ENCODE assay signal across 7 cellular contexts in the genomic region with DNA sequence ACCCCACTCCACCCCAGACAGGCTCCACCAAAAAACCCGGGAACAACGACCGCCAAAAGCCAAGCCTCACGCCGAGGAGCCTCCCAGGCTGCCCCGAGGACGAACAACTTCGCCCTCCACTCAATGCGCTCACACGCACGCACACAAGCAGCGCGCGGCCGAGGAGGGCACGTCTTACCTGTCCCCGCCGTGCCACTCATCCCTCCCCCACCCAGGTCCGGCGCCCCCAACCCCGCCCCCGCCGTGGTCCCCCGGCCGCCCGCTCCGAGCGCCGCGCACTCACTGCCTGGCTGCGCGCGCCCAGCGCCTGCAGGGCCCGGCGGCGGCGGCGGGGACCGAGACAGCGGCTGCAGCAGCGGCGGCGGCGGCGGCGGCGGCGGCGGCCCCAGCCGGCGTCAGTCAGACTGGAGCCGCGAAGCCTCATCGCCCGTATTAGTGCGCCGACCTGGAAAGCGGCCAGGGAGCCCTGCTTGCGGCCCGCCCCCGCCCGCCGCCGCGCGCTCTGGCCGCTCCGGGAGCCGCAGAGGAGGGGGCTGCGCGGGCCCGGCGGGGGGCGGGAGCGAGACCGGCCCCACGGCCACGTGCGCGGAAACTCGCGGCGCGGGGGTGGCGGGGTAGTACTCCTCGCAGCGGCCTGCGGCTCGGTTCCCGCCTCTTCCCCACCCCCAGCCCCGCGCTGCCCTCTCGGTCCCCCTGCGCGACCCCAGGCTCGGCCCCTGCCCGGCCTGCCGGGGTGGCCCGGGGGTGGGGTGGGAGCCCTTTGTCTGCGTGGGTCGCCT. TPM values are rescaled to one million over a fixed set of nuclear protein-coding genes. Genes with fewer than 3 reads are reported as not detected.
DNase-seq lines count a peak whose midpoint lies in the region; ATAC-seq and TF ChIP-seq lines count a peak whose summit lies in the region.

A gene (minus strand): TSS at position 406 of the 779 bp plus-strand sequence. CDS start 40,549 bp downstream, outside the sequence.

- H3K27ac ChIP-seq in GM23248 = peak within 1 kb of the TSS; percentile 87
- peak within 1 kb of the TSS; percentile 45 for H3K27ac ChIP-seq in fibroblast of lung (ENCODE audit: insufficient read depth, low read length)
- peak within 1 kb of the TSS; percentile 71 for H3K27ac ChIP-seq in muscle layer of duodenum (ENCODE audit: low read length)

- in situ Hi-C loops in G401 (cut with HindIII; ENCODE audit: low sequenced_read_pairs) = no loop called here
- in situ Hi-C loops in GM23248 (cut with MboI) = no loop called here

- H3K4me2 ChIP-seq in GM23248 (ENCODE audit: unreplicated experiment) (peak within 1 kb of the TSS; percentile 85), fibroblast of lung (ENCODE audit: extremely low read depth, insufficient read depth, low read length) (peak within 1 kb of the TSS; percentile 88)

- H4K20me1 ChIP-seq in GM23248 (ENCODE audit: insufficient read depth) = no peaks in the 10 kb centered on the region
- no peaks in the 10 kb centered on the region for H4K20me1 ChIP-seq in fibroblast of lung (ENCODE audit: control insufficient read depth, extremely low read depth, insufficient read depth, low read length)

- peaks cover 11% of the 10 kb centered on the region for H3K4me1 Mint-ChIP-seq in WTC11

- WGBS in GM23248 (ENCODE audit: low coverage in 1 of 2, low lambda C conversion rate in 2 of 2, missing lambda C conversion rate in 2 of 2), 2 experiments = 1 to 20% methylated on average over 1 to 60 of the region's 102 CpGs

- H3K9me2 ChIP-seq in GM23248 (ENCODE audit: insufficient read depth) = no peaks in the 10 kb centered on the region

- H3K27ac Mint-ChIP-seq in WTC11 = no peak within 1 kb of the TSS

- H3K27me3 ChIP-seq in GM23248 (replicated peaks; ENCODE audit: insufficient read depth) = no peaks in the 10 kb centered on the region
- no peaks in the 10 kb centered on the region for H3K27me3 ChIP-seq in fibroblast of lung (ENCODE audit: control insufficient read depth, insufficient read depth, low read length)
- no peaks in the 10 kb centered on the region for H3K27me3 ChIP-seq in muscle layer of duodenum (ENCODE audit: low read depth, low read length)

- peak within 1 kb of the TSS; percentile 89 for H3K4me3 Mint-ChIP-seq in WTC11

- CTCF ChIA-PET in WTC11 (lab: Charles Lee) = interaction anchor here (0.6 to 1.9 kb wide), 2 partner anchors 15 to 71 kb away, joined by 6 to 7 read pairs; no protein-coding TSS in a partner anchor

- peak; percentile 78 for ATAC-seq in WTC11

- peaks cover 54% of the 10 kb centered on the region for H3K27me3 Mint-ChIP-seq in WTC11 (ENCODE audit: low read depth)

- H3K4me3 ChIP-seq in GM23248 (peak within 1 kb of the TSS; percentile 89), fibroblast of lung (replicated peaks in 1 of 4; ENCODE audit: control extremely low read depth in 1 of 4, insufficient read depth in 1 of 4, low read depth in 3 of 4, low read length in 4 of 4) (peak within 1 kb of the TSS; percentile 56 to 77 (median 64)), muscle layer of duodenum (ENCODE audit: low read depth in 1 of 2, low read length in 2 of 2) (peak within 1 kb of the TSS; percentile 63 to 73)

- H3K36me3 ChIP-seq in GM23248 (ENCODE audit: low read depth) = no peaks in the 10 kb centered on the region
- H3K36me3 ChIP-seq in fibroblast of lung (ENCODE audit: control insufficient read depth, insufficient read depth, low read length) = no peaks in the 10 kb centered on the region
- no peaks in the 10 kb centered on the region for H3K36me3 ChIP-seq in muscle layer of duodenum (ENCODE audit: control insufficient read depth in 1 of 2, insufficient read depth in 2 of 2, low read length in 2 of 2)

- POLR2A ChIA-PET in WTC11 (lab: Charles Lee) = no interaction called here

- peak within 1 kb of the TSS; percentile 91 for H3K9ac ChIP-seq in GM23248
- peak within 1 kb of the TSS; percentile 59 for H3K9ac ChIP-seq in fibroblast of lung (ENCODE audit: insufficient read depth, low read length)

- no peak for TF ChIP-seq CTCF in WTC11 (IDR thresholded peaks at IDR 0.05)
- TF ChIP-seq CTCF in fibroblast of lung (conservative IDR thresholded peaks at IDR 0.05 in 1 of 2, IDR thresholded peaks at IDR 0.05 in 1 of 2; ENCODE audit: low read depth in 1 of 2, low read length in 2 of 2) = no peak

- H3F3A ChIP-seq in GM23248 (ENCODE audit: insufficient read depth) = peaks cover 28% of the 10 kb centered on the region

- peak within 1 kb of the TSS; percentile 86 for H2AFZ ChIP-seq in GM23248
- H2AFZ ChIP-seq in fibroblast of lung (ENCODE audit: low read length) = peak within 1 kb of the TSS; percentile 90

- H3K9me3 ChIP-seq in GM23248 (ENCODE audit: low read depth) = no peaks in the 10 kb centered on the region
- no peaks in the 10 kb centered on the region for H3K9me3 ChIP-seq in fibroblast of lung (ENCODE audit: control insufficient read depth, insufficient read depth, low read depth, low read length)
- no peaks in the 10 kb centered on the region for H3K9me3 ChIP-seq in muscle layer of duodenum (ENCODE audit: control insufficient read depth in 1 of 2, low read length in 2 of 2)

- peaks cover 34% of the 10 kb centered on the region for H3K79me2 ChIP-seq in GM23248 (ENCODE audit: insufficient read depth)
- H3K79me2 ChIP-seq in fibroblast of lung (ENCODE audit: control insufficient read depth, insufficient read depth, low read length) = no peaks in the 10 kb centered on the region

- H3K4me1 ChIP-seq in GM23248 (ENCODE audit: insufficient read depth) (peaks cover 18% of the 10 kb centered on the region), fibroblast of lung (ENCODE audit: control insufficient read depth, extremely low read depth, insufficient read depth, low read length) (no peaks in the 10 kb centered on the region), muscle layer of duodenum (ENCODE audit: control insufficient read depth in 1 of 2, insufficient read depth in 2 of 2, low read length in 2 of 2) (peaks cover 3 to 26% of the 10 kb centered on the region in 2 donors)

- DNase-seq in G401 (ENCODE audit: low spot score) (peak; percentile 24), GM23248 (peak; percentile 95), NCI-H1092 treated with DMSO at 0.1 percent for 48 hours (lab: John Stamatoyannopoulos, UW) (peak; percentile 66), WTC11 (ENCODE audit: low spot score) (peak; percentile 62), fibroblast of lung (ENCODE audit: low read depth in 2 of 2) (peak; percentile 59 to 69), ureter (ENCODE audit: low spot score) (peak; percentile 70)

- H3K9me3 Mint-ChIP-seq in WTC11 = no peaks in the 10 kb centered on the region

- no peaks in the 10 kb centered on the region for H3K36me3 Mint-ChIP-seq in WTC11

TF ChIP-seq in WTC11, 78 proteins besides CTCF, POLR2A, EP300 and RAD21 (continues in another document):
- TF ChIP-seq MXD4 (CRISPR knock-in tag; IDR thresholded peaks at IDR 0.05; ENCODE audit: borderline replicate concordance) = no peak
- no peak for TF ChIP-seq GRHL2 (CRISPR knock-in tag; IDR thresholded peaks at IDR 0.05; ENCODE audit: insufficient replicate concordance, severe bottlenecking)
- TF ChIP-seq, protein P1, sequence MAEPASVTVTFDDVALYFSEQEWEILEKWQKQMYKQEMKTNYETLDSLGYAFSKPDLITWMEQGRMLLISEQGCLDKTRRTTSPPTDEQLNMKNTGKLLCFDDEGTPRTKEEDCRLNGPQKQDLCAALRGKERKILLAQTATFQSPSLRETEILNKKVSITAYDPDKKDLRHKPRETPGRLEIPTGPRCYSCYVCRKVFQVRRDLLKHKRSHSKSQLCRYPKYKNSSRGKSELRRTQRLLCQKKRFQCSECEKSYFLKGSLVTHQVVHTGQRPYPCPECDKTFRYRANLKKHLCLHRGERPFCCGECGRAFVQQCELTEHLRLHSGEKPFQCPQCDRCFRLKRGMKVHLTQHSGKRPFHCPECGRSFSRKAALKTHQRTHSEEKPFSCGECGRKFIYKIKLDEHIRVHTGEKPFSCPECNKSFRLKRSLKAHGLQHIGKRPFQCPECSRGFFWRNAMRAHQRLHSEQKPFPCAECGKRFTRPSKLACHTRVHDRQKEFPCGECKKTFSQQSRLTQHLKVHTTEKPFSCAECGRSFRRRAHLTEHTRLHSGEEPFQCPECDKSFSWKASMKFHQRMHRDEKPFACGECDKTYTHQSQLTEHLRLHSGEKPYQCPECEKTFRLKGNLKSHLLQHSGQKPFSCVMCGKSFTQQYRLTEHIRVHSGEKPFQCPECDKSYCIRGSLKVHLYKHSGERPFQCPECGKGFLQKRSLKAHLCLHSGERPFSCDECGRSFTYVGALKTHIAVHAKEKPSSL (CRISPR knock-in tag; conservative IDR thresholded peaks at IDR 0.05) = no peak
- TF ChIP-seq ZNF263 (CRISPR knock-in tag; IDR thresholded peaks at IDR 0.05; ENCODE audit: low read depth) = no peak
- TF ChIP-seq, protein P2, sequence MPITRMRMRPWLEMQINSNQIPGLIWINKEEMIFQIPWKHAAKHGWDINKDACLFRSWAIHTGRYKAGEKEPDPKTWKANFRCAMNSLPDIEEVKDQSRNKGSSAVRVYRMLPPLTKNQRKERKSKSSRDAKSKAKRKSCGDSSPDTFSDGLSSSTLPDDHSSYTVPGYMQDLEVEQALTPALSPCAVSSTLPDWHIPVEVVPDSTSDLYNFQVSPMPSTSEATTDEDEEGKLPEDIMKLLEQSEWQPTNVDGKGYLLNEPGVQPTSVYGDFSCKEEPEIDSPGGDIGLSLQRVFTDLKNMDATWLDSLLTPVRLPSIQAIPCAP (CRISPR knock-in tag; IDR thresholded peaks at IDR 0.05) = no peak
- TF ChIP-seq, protein P3, sequence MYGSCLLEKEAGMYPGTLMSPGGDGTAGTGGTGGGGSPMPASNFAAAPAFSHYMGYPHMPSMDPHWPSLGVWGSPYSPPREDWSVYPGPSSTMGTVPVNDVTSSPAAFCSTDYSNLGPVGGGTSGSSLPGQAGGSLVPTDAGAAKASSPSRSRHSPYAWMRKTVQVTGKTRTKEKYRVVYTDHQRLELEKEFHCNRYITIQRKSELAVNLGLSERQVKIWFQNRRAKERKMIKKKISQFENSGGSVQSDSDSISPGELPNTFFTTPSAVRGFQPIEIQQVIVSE (CRISPR knock-in tag; IDR thresholded peaks at IDR 0.05; ENCODE audit: borderline replicate concordance) = no peak
- TF ChIP-seq, protein P4, sequence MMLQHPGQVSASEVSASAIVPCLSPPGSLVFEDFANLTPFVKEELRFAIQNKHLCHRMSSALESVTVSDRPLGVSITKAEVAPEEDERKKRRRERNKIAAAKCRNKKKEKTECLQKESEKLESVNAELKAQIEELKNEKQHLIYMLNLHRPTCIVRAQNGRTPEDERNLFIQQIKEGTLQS (CRISPR knock-in tag; conservative IDR thresholded peaks at IDR 0.05) = no peak

RNA-seq across cellular contexts. Expression of the gene that starts here (rescaled TPM):
- total RNA-seq in G401 (2014; rRNA removed; shearing (Covaris generic)) = 22.3 and 29.2 TPM in 2 replicates
- 9.4 and 10.8 TPM in 2 replicates for total RNA-seq in GM23248 (2014; rRNA removed; shearing (Covaris generic))
- polyA plus RNA-seq in GM23248 (2016; fragmentation: Nextera tagmentation; extraction: Ambion mirVana) (9.1 and 10.6 TPM in 2 replicates), fibroblast of lung (3.5 TPM in 2 replicates)
- total RNA-seq in WTC11 (2021) (0.71 to 1.5 TPM (median 1.2 TPM) in 3 replicates), fibroblast of lung (2.6 and 4.8 TPM in 2 replicates), ureter (13.8 TPM)
- polyA plus RNA-seq in fibroblast of lung (2012) = 2.5 and 2.6 TPM in 2 replicates
- polyA minus RNA-seq in fibroblast of lung (ENCODE audit: low replicate concordance) = 2.6 and 3.7 TPM in 2 replicates

Comparison
In these comparisons a context has a peak if more than half of its experiments do, and no peak if none do; other contexts are left out.
1. Peak in every context shown above with its lines: DNase-seq, ATAC-seq, H3K4me3 ChIP-seq and H3K27ac ChIP-seq.
2. DNase-seq: peak in every context shown above with its lines; median percentile 95 in GM23248; 70 in ureter; 66 in NCI-H1092 treated with DMSO at 0.1 percent for 48 hours; 64 in fibroblast of lung; 62 in WTC11; 24 in G401.